In the genomic region with DNA sequence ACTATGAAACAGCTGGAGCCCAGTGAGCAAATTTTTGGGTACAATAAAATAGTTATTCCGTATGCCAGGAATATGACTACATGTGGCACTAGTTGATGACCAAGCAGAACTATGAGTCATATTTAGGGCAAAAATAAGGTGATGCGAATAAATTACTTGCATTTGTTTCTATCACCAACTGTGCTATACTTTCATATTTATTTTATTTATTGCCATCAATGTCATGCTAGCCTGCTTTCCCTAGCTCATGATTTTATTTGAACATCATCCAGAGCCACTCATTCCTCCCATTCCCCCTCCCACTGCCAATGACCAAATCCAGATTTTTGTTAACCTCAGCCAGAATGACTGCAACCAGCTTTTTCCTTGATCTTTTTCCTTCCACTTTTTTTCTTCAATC, we compare ENCODE assay signal across 24 cellular contexts. TPM values are rescaled to one million over a fixed set of nuclear protein-coding genes. Genes with fewer than 3 reads are reported as not detected.
DNase-seq lines count a peak whose midpoint lies in the region; ATAC-seq and TF ChIP-seq lines count a peak whose summit lies in the region.
"Had no signal": no experiment of that assay in that cellular context is flagged by ENCODE, and none has a peak within 500 bp of the region (broad histone marks: within the 10 kb centered on the region; RNA-seq: fewer than 3 reads in every experiment).

No MANE protein-coding gene starts in this region.

- H3K36me3 Mint-ChIP-seq in activated CD8-positive, alpha-beta T cell treated with anti-CD3 and anti-CD28 coated beads for 36 hours (ENCODE audit: low read depth), result no peaks in the 10 kb centered on the region
- H3K36me3 Mint-ChIP-seq: memory B cell; natural killer cell treated with Interleukin-12 subunit alpha and Interleukin-12 subunit beta and Interleukin-15 and Interleukin-18, amount 100 ng/mL, for 72 hours; stimulated activated effector memory CD8-positive, alpha-beta T cell treated with anti-CD3 and anti-CD28 coated beads, Interleukin-12 subunit alpha, Interleukin-12 subunit beta, amount 100 ng/mL, for 72 hours had no signal

- no peak overlapping the region for H3K27ac ChIP-seq in PC-3 (ENCODE audit: low read length)
- H3K27ac ChIP-seq in rectal smooth muscle tissue (ENCODE audit: low read depth, low read length), result peak overlapping the region; percentile 53
- H3K27ac ChIP-seq: colonic mucosa, prostate gland had no signal

- H3K4me3 Mint-ChIP-seq in activated CD8-positive, alpha-beta T cell treated with anti-CD3 and anti-CD28 coated beads for 36 hours, result no peak overlapping the region
- H3K4me3 Mint-ChIP-seq: memory B cell; natural killer cell treated with Interleukin-12 subunit alpha and Interleukin-12 subunit beta and Interleukin-15 and Interleukin-18, amount 100 ng/mL, for 72 hours; stimulated activated effector memory CD8-positive, alpha-beta T cell treated with anti-CD3 and anti-CD28 coated beads, Interleukin-12 subunit alpha, Interleukin-12 subunit beta, amount 100 ng/mL, for 72 hours had no signal

- H3K27me3 Mint-ChIP-seq in activated CD8-positive, alpha-beta T cell treated with anti-CD3 and anti-CD28 coated beads for 36 hours, result peaks cover 6% of the 10 kb centered on the region
- H3K27me3 Mint-ChIP-seq: memory B cell had no signal

- no peaks in the 10 kb centered on the region for H4K20me1 ChIP-seq in PC-3 (ENCODE audit: low read length)

- no peak overlapping the region for H2AFZ ChIP-seq in PC-3 (ENCODE audit: low read length)

- H3K4me1 Mint-ChIP-seq in activated CD8-positive, alpha-beta T cell treated with anti-CD3 and anti-CD28 coated beads for 36 hours (ENCODE audit: low read depth), result peaks cover 11% of the 10 kb centered on the region

- H3K27me3 ChIP-seq in PC-3 (ENCODE audit: low read length) (no peaks in the 10 kb centered on the region), rectal smooth muscle tissue (ENCODE audit: control insufficient read depth, insufficient read depth, low read length) (no peaks in the 10 kb centered on the region)
- H3K27me3 ChIP-seq: colonic mucosa, heart right ventricle, transverse colon had no signal

- no peaks in the 10 kb centered on the region for H3K79me2 ChIP-seq in PC-3 (ENCODE audit: low read length)

- H3K4me2 ChIP-seq in PC-3 (ENCODE audit: low read length), result no peak overlapping the region

- H3K27ac Mint-ChIP-seq in activated CD8-positive, alpha-beta T cell treated with anti-CD3 and anti-CD28 coated beads for 36 hours, result no peak overlapping the region
- H3K27ac Mint-ChIP-seq: memory B cell; natural killer cell treated with Interleukin-12 subunit alpha and Interleukin-12 subunit beta and Interleukin-15 and Interleukin-18, amount 100 ng/mL, for 72 hours; stimulated activated effector memory CD8-positive, alpha-beta T cell treated with anti-CD3 and anti-CD28 coated beads, Interleukin-12 subunit alpha, Interleukin-12 subunit beta, amount 100 ng/mL, for 72 hours had no signal

- peaks cover 25% of the 10 kb centered on the region for H3K4me1 ChIP-seq in PC-3 (ENCODE audit: insufficient read depth, low read length)
- peaks cover 2% of the 10 kb centered on the region for H3K4me1 ChIP-seq in rectal smooth muscle tissue (ENCODE audit: control insufficient read depth, insufficient read depth, low read length)
- H3K4me1 ChIP-seq: colonic mucosa, prostate gland had no signal

- H3K36me3 ChIP-seq in PC-3 (ENCODE audit: low read depth, low read length) (no peaks in the 10 kb centered on the region), rectal smooth muscle tissue (ENCODE audit: control insufficient read depth, insufficient read depth, low read length) (no peaks in the 10 kb centered on the region)
- H3K36me3 ChIP-seq: colonic mucosa, heart right ventricle, prostate gland, transverse colon had no signal

- H3K9me2 ChIP-seq in PC-3 (replicated peaks; ENCODE audit: low read length), result no peaks in the 10 kb centered on the region

- peaks cover 5% of the 10 kb centered on the region for H3F3A ChIP-seq in PC-3 (ENCODE audit: low read length, unreplicated experiment)

- POLR2A ChIA-PET in PC-3 (lab: Charles Lee; ENCODE audit: unreplicated experiment), result no interaction called here
- POLR2A ChIA-PET in activated CD8-positive, alpha-beta T cell treated with anti-CD3 and anti-CD28 coated beads for 36 hours (lab: Charles Lee), result no interaction called here

- peak; percentile 21 for ATAC-seq in PC-3
- no peak for ATAC-seq in activated CD8-positive, alpha-beta T cell treated with anti-CD3 and anti-CD28 coated beads for 36 hours
- ATAC-seq: heart right ventricle; natural killer cell treated with Interleukin-12 subunit alpha and Interleukin-12 subunit beta and Interleukin-15 and Interleukin-18, amount 100 ng/mL, for 72 hours; Right ventricle myocardium inferior; stimulated activated effector memory CD8-positive, alpha-beta T cell treated with anti-CD3 and anti-CD28 coated beads, Interleukin-12 subunit alpha, Interleukin-12 subunit beta, amount 100 ng/mL, for 72 hours had no signal

- no peak for TF ChIP-seq POLR2A in erythroblast (IDR thresholded peaks at IDR 0.05; ENCODE audit: low read length)

- no peaks in the 10 kb centered on the region for H3K9me3 Mint-ChIP-seq in activated CD8-positive, alpha-beta T cell treated with anti-CD3 and anti-CD28 coated beads for 36 hours
- H3K9me3 Mint-ChIP-seq: memory B cell; natural killer cell treated with Interleukin-12 subunit alpha and Interleukin-12 subunit beta and Interleukin-15 and Interleukin-18, amount 100 ng/mL, for 72 hours; stimulated activated effector memory CD8-positive, alpha-beta T cell treated with anti-CD3 and anti-CD28 coated beads, Interleukin-12 subunit alpha, Interleukin-12 subunit beta, amount 100 ng/mL, for 72 hours had no signal

- TF ChIP-seq CTCF in AG10803 (conservative IDR thresholded peaks at IDR 0.05; ENCODE audit: low read length) (no peak), PC-3 (conservative IDR thresholded peaks at IDR 0.05; ENCODE audit: low read depth, low read length) (no peak), epithelial cell of esophagus (IDR thresholded peaks at IDR 0.05; ENCODE audit: insufficient read depth, low read depth, low read length, missing control alignments) (no peak)
- TF ChIP-seq CTCF in activated CD8-positive, alpha-beta T cell treated with anti-CD3 and anti-CD28 coated beads for 36 hours (IDR thresholded peaks at IDR 0.05), result no peak

- no peak overlapping the region for H3K4me3 ChIP-seq in AG10803 (ENCODE audit: low read length)
- no peak overlapping the region for H3K4me3 ChIP-seq in PC-3 (ENCODE audit: low read length)
- no peak overlapping the region for H3K4me3 ChIP-seq in epithelial cell of esophagus (ENCODE audit: low read length)
- no peak overlapping the region for H3K4me3 ChIP-seq in rectal smooth muscle tissue (ENCODE audit: low read length)
- H3K4me3 ChIP-seq: colonic mucosa, heart right ventricle, prostate gland, transverse colon had no signal

- intact Hi-C loops in PC-3 (cut with micrococcal nuclease), result no loop called here
- intact Hi-C loops in activated CD8-positive, alpha-beta T cell treated with anti-CD3 and anti-CD28 coated beads for 36 hours (cut with micrococcal nuclease), result no loop called here

- no peaks in the 10 kb centered on the region for H3K9me3 ChIP-seq in PC-3 (ENCODE audit: low read length)
- H3K9me3 ChIP-seq: colonic mucosa, heart right ventricle, prostate gland, transverse colon had no signal

- DNase-seq in AG10803 (ENCODE audit: low read depth), result peak; percentile 85
- DNase-seq in PC-3, result peak; percentile 43
- DNase-seq in epithelial cell of esophagus (ENCODE audit: low read depth), result peak; percentile 51
- no peak for DNase-seq in erythroblast (lab: John Stamatoyannopoulos, UW)
- DNase-seq in activated CD8-positive, alpha-beta T cell treated with anti-CD3 and anti-CD28 coated beads for 36 hours, result no peak
- no peak for DNase-seq in activated effector memory CD4-positive, alpha-beta T cell treated with Interleukin-2 at 50 U/mL for 16 hours
- DNase-seq in NCI-H526 treated with DMSO at 0.1 percent for 48 hours (lab: John Stamatoyannopoulos, UW), result no peak
- DNase-seq: activated naive CD4-positive, alpha-beta T cell; anterior cingulate cortex; colonic mucosa; DMS79 treated with DMSO at 0.1 percent for 48 hours; heart right ventricle; NCI-H2029; stimulated activated CD4-positive, alpha-beta T cell treated with anti-CD3 and anti-CD28 coated beads, Interleukin-12 subunit alpha, Interleukin-12 subunit beta, amount 100 ng/mL, for 4 hours; T-helper 1 cell; transverse colon had no signal

- no TSS peak for BruUV-seq in PC-3 (replicated peaks; lab: Mats Ljungman, UMichigan)

- CTCF ChIA-PET in PC-3 (lab: Charles Lee), result no interaction called here
- CTCF ChIA-PET in activated CD8-positive, alpha-beta T cell treated with anti-CD3 and anti-CD28 coated beads for 36 hours (lab: Charles Lee), result interaction anchor here (1.8 kb wide), 1 partner anchor 36 kb away, joined by 9 read pairs; no protein-coding TSS in a partner anchor

- no peak overlapping the region for H3K9ac ChIP-seq in PC-3 (ENCODE audit: low read length)
- no peak overlapping the region for H3K9ac ChIP-seq in rectal smooth muscle tissue (ENCODE audit: low read length)

RNA-seq across cellular contexts. Expression of a gene that starts 13.4 kb away (rescaled TPM):
- not detected in 2 replicates for total RNA-seq in PC-3 (2014; rRNA removed)
- not detected for total RNA-seq in activated CD8-positive, alpha-beta T cell treated with anti-CD3 and anti-CD28 coated beads for 36 hours
- total RNA-seq: H1; natural killer cell treated with Interleukin-12 subunit alpha and Interleukin-12 subunit beta and Interleukin-15 and Interleukin-18, amount 100 ng/mL, for 72 hours; NCI-H460 had no signal

Comparison
In these comparisons a context has a peak if more than half of its experiments do, and no peak if none do; other contexts are left out.
1. DNase-seq: peak in AG10803 (single experiment), PC-3 (single experiment) and epithelial cell of esophagus (single experiment); none in erythroblast (0 of 2), activated CD8-positive, alpha-beta T cell treated with anti-CD3 and anti-CD28 coated beads for 36 hours (single experiment), activated effector memory CD4-positive, alpha-beta T cell treated with Interleukin-2 at 50 U/mL for 16 hours (single experiment) and NCI-H526 treated with DMSO at 0.1 percent for 48 hours (single experiment).